Comparison of ENCODE assay signal across 1 cellular context in genomic region chr17:44633998-44634397, GRCh38.
TF ChIP-seq lines count a peak whose summit lies in the region.

No MANE protein-coding gene starts in this region.

TF ChIP-seq in GM23338, 12 proteins besides CTCF, POLR2A, EP300 and RAD21 (continued from another document):
- TF ChIP-seq NANOG (IDR thresholded peaks at IDR 0.05; ENCODE audit: borderline replicate concordance) (no peak), ZNF114 (CRISPR knock-in tag; IDR thresholded peaks at IDR 0.05) (no peak)
TF ChIP-seq in GM23338: peak in this region for 0.
